Comparison of ENCODE assay signal across 12 cellular contexts in the genomic region with DNA sequence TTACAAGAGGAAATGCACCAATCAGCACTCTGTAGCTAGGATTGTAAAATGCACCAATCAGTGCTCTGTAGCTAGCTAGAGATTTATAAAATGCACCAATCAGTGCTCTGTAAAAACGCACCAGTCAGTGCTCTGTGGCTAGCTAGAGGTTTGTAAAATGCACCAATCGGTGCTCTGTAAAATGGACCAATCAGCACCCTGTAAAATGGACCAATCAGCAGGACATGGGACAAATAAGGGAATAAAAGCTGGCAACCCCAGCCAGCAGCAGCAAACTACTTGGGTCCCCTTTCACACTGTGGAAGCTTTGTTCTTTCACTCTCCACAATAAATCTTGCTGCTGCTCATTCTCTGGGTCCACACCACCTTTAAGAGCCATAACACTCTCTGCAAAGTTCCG. TPM values are rescaled to one million over a fixed set of nuclear protein-coding genes. Genes with fewer than 3 reads are reported as not detected.
A peak's percentile ranks its signal among the peaks of the same experiment; 100 is the strongest.
DNase-seq lines count a peak whose midpoint lies in the region; ATAC-seq and TF ChIP-seq lines count a peak whose summit lies in the region.
"Not testable (repeated sequence)": the region's sequence is repeated elsewhere in the genome, so short reads cannot be mapped to it uniquely, and the experiment has no call there.
"Had no signal": no experiment of that assay in that cellular context is flagged by ENCODE, and none has a peak within 500 bp of the region (broad histone marks: within the 10 kb centered on the region; RNA-seq: fewer than 3 reads in every experiment).

No MANE protein-coding gene starts in this region.

- peak; percentile 26 for DNase-seq in CMK (ENCODE audit: low read depth)
- not testable (repeated sequence) for DNase-seq in OCI-LY7 (ENCODE audit: low spot score); activated CD8-positive, alpha-beta T cell treated with anti-CD3 and anti-CD28 coated beads for 36 hours; activated naive CD8-positive, alpha-beta T cell treated with anti-CD3 and anti-CD28 coated beads, Interleukin-2, amount 50 U/mL, for 24 hours
- peak in 1 of 2 donors; percentile 16 for DNase-seq in stimulated activated naive CD8-positive, alpha-beta T cell treated with anti-CD3 and anti-CD28 coated beads, Interleukin-15, amount 100 ng/mL, for 72 hours

- not testable (repeated sequence) for ATAC-seq in activated CD8-positive, alpha-beta T cell treated with anti-CD3 and anti-CD28 coated beads for 36 hours; activated naive CD8-positive, alpha-beta T cell treated with anti-CD3 and anti-CD28 coated beads, Interleukin-2, amount 50 U/mL, for 24 hours
- peak; percentile 23 for ATAC-seq in stimulated activated naive CD8-positive, alpha-beta T cell treated with anti-CD3 and anti-CD28 coated beads, Interleukin-15, amount 100 ng/mL, for 72 hours

- CTCF ChIA-PET in OCI-LY7 (lab: Charles Lee; ENCODE audit: unreplicated experiment), result not testable (repeated sequence)
- CTCF ChIA-PET in activated CD8-positive, alpha-beta T cell treated with anti-CD3 and anti-CD28 coated beads for 36 hours (lab: Charles Lee), result interaction anchor here (1.0 to 1.8 kb wide), 2 partner anchors 57 to 58 kb away, joined by 3 to 4 read pairs; no protein-coding TSS in a partner anchor

- H3K27ac Mint-ChIP-seq in activated CD8-positive, alpha-beta T cell treated with anti-CD3 and anti-CD28 coated beads for 36 hours; activated naive CD8-positive, alpha-beta T cell treated with anti-CD3 and anti-CD28 coated beads, Interleukin-2, amount 50 U/mL, for 24 hours; stimulated activated naive CD8-positive, alpha-beta T cell treated with anti-CD3 and anti-CD28 coated beads, Interleukin-15, amount 100 ng/mL, for 72 hours: not testable (repeated sequence)

- peak overlapping the region; percentile 23; the same call in 1 of the 2 replicates for H3K4me3 ChIP-seq in HUES6 (ENCODE audit: low read depth, low read length)
- not testable (repeated sequence) for H3K4me3 ChIP-seq in OCI-LY7 (ENCODE audit: low read depth, low read length, poor library complexity, severe bottlenecking)
- H3K4me3 ChIP-seq in iPS-20b (ENCODE audit: low read length), result 0 out of 2 replicates have a peak overlapping the region, but pooled peaks have one; percentile 1

- not testable (repeated sequence) for H3K27ac ChIP-seq in HUES6 (ENCODE audit: low read depth, low read length); OCI-LY7 (ENCODE audit: low read depth, low read length, poor library complexity, severe bottlenecking); iPS-20b (ENCODE audit: low read length)

- not testable (repeated sequence) for BruUV-seq in OCI-LY7 (replicated peaks; lab: Mats Ljungman, UMichigan)

- H3K79me2 ChIP-seq in OCI-LY7 (ENCODE audit: insufficient read depth, low read depth, low read length), result not testable (repeated sequence)

- not testable (repeated sequence) for H3K36me3 ChIP-seq in HUES6 (ENCODE audit: control insufficient read depth, insufficient read depth, low read length); OCI-LY7 (ENCODE audit: insufficient read depth, low read length); iPS-20b (ENCODE audit: insufficient read depth, low read depth, low read length)

- not testable (repeated sequence) for H3K9me3 Mint-ChIP-seq in activated CD8-positive, alpha-beta T cell treated with anti-CD3 and anti-CD28 coated beads for 36 hours; activated naive CD8-positive, alpha-beta T cell treated with anti-CD3 and anti-CD28 coated beads, Interleukin-2, amount 50 U/mL, for 24 hours
- H3K9me3 Mint-ChIP-seq in stimulated activated naive CD8-positive, alpha-beta T cell treated with anti-CD3 and anti-CD28 coated beads, Interleukin-15, amount 100 ng/mL, for 72 hours, result peaks cover 0 to 17% of the 10 kb centered on the region in 2 donors

- peaks cover 16% of the 10 kb centered on the region for H3K4me1 Mint-ChIP-seq in activated CD8-positive, alpha-beta T cell treated with anti-CD3 and anti-CD28 coated beads for 36 hours (ENCODE audit: low read depth)
- H3K4me1 Mint-ChIP-seq in activated naive CD8-positive, alpha-beta T cell treated with anti-CD3 and anti-CD28 coated beads, Interleukin-2, amount 50 U/mL, for 24 hours, result peaks cover 52% of the 10 kb centered on the region
- H3K4me1 Mint-ChIP-seq in stimulated activated naive CD8-positive, alpha-beta T cell treated with anti-CD3 and anti-CD28 coated beads, Interleukin-15, amount 100 ng/mL, for 72 hours, result peaks cover 73% of the 10 kb centered on the region

- not testable (repeated sequence) for H4K20me1 ChIP-seq in OCI-LY7 (ENCODE audit: insufficient read depth, low read length)

- not testable (repeated sequence) for H3K4me2 ChIP-seq in OCI-LY7 (ENCODE audit: low read length)

- H3K27me3 Mint-ChIP-seq in activated CD8-positive, alpha-beta T cell treated with anti-CD3 and anti-CD28 coated beads for 36 hours, result peaks cover 18% of the 10 kb centered on the region
- peaks cover 12% of the 10 kb centered on the region for H3K27me3 Mint-ChIP-seq in activated naive CD8-positive, alpha-beta T cell treated with anti-CD3 and anti-CD28 coated beads, Interleukin-2, amount 50 U/mL, for 24 hours
- H3K27me3 Mint-ChIP-seq in stimulated activated naive CD8-positive, alpha-beta T cell treated with anti-CD3 and anti-CD28 coated beads, Interleukin-15, amount 100 ng/mL, for 72 hours, result peaks cover 12% of the 10 kb centered on the region

- H3K27me3 ChIP-seq in HUES6 (ENCODE audit: control insufficient read depth, insufficient read depth, low read length); iPS-20b (ENCODE audit: insufficient read depth, low read length): not testable (repeated sequence)

- peak overlapping the region; percentile 19 for H3K4me3 Mint-ChIP-seq in activated CD8-positive, alpha-beta T cell treated with anti-CD3 and anti-CD28 coated beads for 36 hours
- H3K4me3 Mint-ChIP-seq in activated naive CD8-positive, alpha-beta T cell treated with anti-CD3 and anti-CD28 coated beads, Interleukin-2, amount 50 U/mL, for 24 hours, result peak overlapping the region; percentile 51
- H3K4me3 Mint-ChIP-seq in stimulated activated naive CD8-positive, alpha-beta T cell treated with anti-CD3 and anti-CD28 coated beads, Interleukin-15, amount 100 ng/mL, for 72 hours, result peak overlapping the region; percentile 74 to 82

- not testable (repeated sequence) for H3K9ac ChIP-seq in HUES6 (ENCODE audit: low read length); iPS-20b (ENCODE audit: low read depth, low read length)

- not testable (repeated sequence) for H3K9me2 ChIP-seq in OCI-LY7 (ENCODE audit: insufficient read depth, low read length)

- intact Hi-C loops in OCI-LY7 (cut with micrococcal nuclease; ENCODE audit: unreplicated experiment); activated CD8-positive, alpha-beta T cell treated with anti-CD3 and anti-CD28 coated beads for 36 hours (cut with micrococcal nuclease): not testable (repeated sequence)

- H3K4me1 ChIP-seq in HUES6 (ENCODE audit: control insufficient read depth, insufficient read depth, low read length); OCI-LY7 (ENCODE audit: insufficient read depth, low read length, poor library complexity, severe bottlenecking); iPS-20b (ENCODE audit: insufficient read depth, low read length): not testable (repeated sequence)

- POLR2A ChIA-PET in OCI-LY7 (lab: Charles Lee); activated CD8-positive, alpha-beta T cell treated with anti-CD3 and anti-CD28 coated beads for 36 hours (lab: Charles Lee): not testable (repeated sequence)

- not testable (repeated sequence) for TF ChIP-seq CTCF in OCI-LY7 (conservative IDR thresholded peaks at IDR 0.05; ENCODE audit: low read length); activated CD8-positive, alpha-beta T cell treated with anti-CD3 and anti-CD28 coated beads for 36 hours (IDR thresholded peaks at IDR 0.05)

- not testable (repeated sequence) for H3K9me3 ChIP-seq in HUES6 (ENCODE audit: control insufficient read depth, insufficient read depth, low read depth, low read length); OCI-LY7 (ENCODE audit: low read length); iPS-20b (ENCODE audit: insufficient read depth, low read depth, low read length)

- H2AFZ ChIP-seq in OCI-LY7 (ENCODE audit: low read length), result peak overlapping the region; percentile 85; the same call in 1 of the 2 replicates

- H3K36me3 Mint-ChIP-seq in activated CD8-positive, alpha-beta T cell treated with anti-CD3 and anti-CD28 coated beads for 36 hours (ENCODE audit: low read depth); activated naive CD8-positive, alpha-beta T cell treated with anti-CD3 and anti-CD28 coated beads, Interleukin-2, amount 50 U/mL, for 24 hours (ENCODE audit: low read depth): not testable (repeated sequence)

RNA-seq across cellular contexts. Expression of a gene that starts 35.5 kb away (rescaled TPM):
- 0.06 and 0.28 TPM in 2 replicates for total RNA-seq in OCI-LY7 (2014; rRNA removed; shearing (Covaris generic))
- 0.11 and 0.29 TPM in 2 replicates for total RNA-seq in OCI-LY7 (2022)
- under 1 TPM; 0.20 to 0.22 TPM for total RNA-seq in activated CD8-positive, alpha-beta T cell treated with anti-CD3 and anti-CD28 coated beads for 36 hours

RNA-seq across cellular contexts. Expression of a gene that starts 36.7 kb away (rescaled TPM):
- not detected in 2 replicates for total RNA-seq in OCI-LY7 (2014; rRNA removed; shearing (Covaris generic))
- total RNA-seq in OCI-LY7 (2022), result not detected in 2 replicates
- total RNA-seq in activated CD8-positive, alpha-beta T cell treated with anti-CD3 and anti-CD28 coated beads for 36 hours, result not detected
- total RNA-seq: Caco-2; CD4-positive, alpha-beta memory T cell; GM12878; GM23248; HFFc6 had no signal

Comparison
In these comparisons a context has a peak if more than half of its experiments do, and no peak if none do; other contexts are left out.
1. H3K4me3 Mint-ChIP-seq: peak in every context shown above with its lines; median percentile 78 in stimulated activated naive CD8-positive, alpha-beta T cell treated with anti-CD3 and anti-CD28 coated beads, Interleukin-15, amount 100 ng/mL, for 72 hours; 51 in activated naive CD8-positive, alpha-beta T cell treated with anti-CD3 and anti-CD28 coated beads, Interleukin-2, amount 50 U/mL, for 24 hours; 19 in activated CD8-positive, alpha-beta T cell treated with anti-CD3 and anti-CD28 coated beads for 36 hours.